ENCODE assay signal across 1 cellular context in the genomic region with DNA sequence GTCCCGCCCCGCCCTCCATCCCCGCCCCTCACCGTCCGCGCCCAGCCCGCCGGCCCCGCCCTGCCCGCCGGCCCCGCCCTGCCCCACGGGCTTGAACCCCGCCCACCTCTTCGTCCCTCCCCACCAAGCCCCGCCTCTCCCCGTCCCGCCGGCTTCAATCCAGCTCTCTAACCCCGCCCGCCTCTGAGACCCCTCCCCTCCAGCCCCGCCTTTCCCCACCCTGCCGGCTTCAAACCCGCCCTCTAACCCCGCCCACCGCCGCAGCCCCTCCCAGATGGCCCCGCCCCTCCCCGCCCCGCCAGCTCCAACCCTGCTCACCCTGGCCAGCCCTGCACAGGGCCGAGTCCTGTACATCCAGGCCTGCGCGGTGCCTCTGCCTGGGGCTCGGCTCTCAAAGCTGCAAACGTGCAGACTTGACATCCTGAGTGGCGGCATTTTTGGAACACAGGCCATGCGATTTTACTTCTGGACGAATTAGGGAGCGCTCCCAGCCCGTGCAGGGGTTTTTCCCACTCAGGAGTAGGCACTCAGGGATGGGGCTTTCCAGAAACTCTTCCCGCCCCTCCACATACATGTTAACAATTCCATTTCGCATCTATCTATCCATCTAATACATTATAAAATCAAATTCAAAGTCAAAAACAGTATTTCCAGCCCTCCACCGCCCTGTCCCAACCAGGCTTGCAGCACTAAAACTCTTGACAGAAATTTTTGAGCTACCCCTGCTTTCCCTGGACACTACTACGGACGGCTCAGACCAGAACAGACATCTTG.
A peak's percentile ranks its signal among the peaks of the same experiment; 100 is the strongest.
TF ChIP-seq lines count a peak whose summit lies in the region.

No MANE protein-coding gene starts in this region.

TF ChIP-seq in HepG2, 621 proteins besides CTCF, POLR2A, EP300 and RAD21 (continued from another document):
- TF ChIP-seq ZNF547 (CRISPR knock-in tag; IDR thresholded peaks at IDR 0.05) (0 out of 2 replicates have a peak, but pooled peaks have one; percentile 32), NFKB2 (CRISPR knock-in tag; IDR thresholded peaks at IDR 0.05; ENCODE audit: borderline replicate concordance) (no peak), TGIF2 (CRISPR knock-in tag; IDR thresholded peaks at IDR 0.05) (0 out of 2 replicates have a peak, but pooled peaks have one; percentile 27), MIXL1 (CRISPR knock-in tag; IDR thresholded peaks at IDR 0.05) (no peak), NR3C1 (CRISPR knock-in tag; IDR thresholded peaks at IDR 0.05) (no peak), GATA4 (IDR thresholded peaks at IDR 0.05; ENCODE audit: borderline replicate concordance, low read depth) (0 out of 2 replicates have a peak, but pooled peaks have one; percentile 12), DRAP1 (CRISPR knock-in tag; IDR thresholded peaks at IDR 0.05) (peak; percentile 65), HDAC1 (CRISPR knock-in tag; IDR thresholded peaks at IDR 0.05) (peak; percentile 34; the same call in 1 of the 2 replicates), NONO (IDR thresholded peaks at IDR 0.05) (no peak), NONO (CRISPR knock-in tag; conservative IDR thresholded peaks at IDR 0.05) (no peak; the same call in 1 of the 2 replicates), XRCC5 (optimal IDR thresholded peaks at IDR 0.05; ENCODE audit: low read length) (peak; percentile 6)
- TF ChIP-seq, protein P1, sequence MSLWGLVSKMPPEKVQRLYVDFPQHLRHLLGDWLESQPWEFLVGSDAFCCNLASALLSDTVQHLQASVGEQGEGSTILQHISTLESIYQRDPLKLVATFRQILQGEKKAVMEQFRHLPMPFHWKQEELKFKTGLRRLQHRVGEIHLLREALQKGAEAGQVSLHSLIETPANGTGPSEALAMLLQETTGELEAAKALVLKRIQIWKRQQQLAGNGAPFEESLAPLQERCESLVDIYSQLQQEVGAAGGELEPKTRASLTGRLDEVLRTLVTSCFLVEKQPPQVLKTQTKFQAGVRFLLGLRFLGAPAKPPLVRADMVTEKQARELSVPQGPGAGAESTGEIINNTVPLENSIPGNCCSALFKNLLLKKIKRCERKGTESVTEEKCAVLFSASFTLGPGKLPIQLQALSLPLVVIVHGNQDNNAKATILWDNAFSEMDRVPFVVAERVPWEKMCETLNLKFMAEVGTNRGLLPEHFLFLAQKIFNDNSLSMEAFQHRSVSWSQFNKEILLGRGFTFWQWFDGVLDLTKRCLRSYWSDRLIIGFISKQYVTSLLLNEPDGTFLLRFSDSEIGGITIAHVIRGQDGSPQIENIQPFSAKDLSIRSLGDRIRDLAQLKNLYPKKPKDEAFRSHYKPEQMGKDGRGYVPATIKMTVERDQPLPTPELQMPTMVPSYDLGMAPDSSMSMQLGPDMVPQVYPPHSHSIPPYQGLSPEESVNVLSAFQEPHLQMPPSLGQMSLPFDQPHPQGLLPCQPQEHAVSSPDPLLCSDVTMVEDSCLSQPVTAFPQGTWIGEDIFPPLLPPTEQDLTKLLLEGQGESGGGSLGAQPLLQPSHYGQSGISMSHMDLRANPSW (CRISPR knock-in tag; IDR thresholded peaks at IDR 0.05; ENCODE audit: borderline replicate concordance), result peak; percentile 42; the same call in 1 of the 2 replicates
TF ChIP-seq in HepG2: peak in this region for 23.
